Comparison of ENCODE assay signal across 10 cellular contexts in the genomic region with DNA sequence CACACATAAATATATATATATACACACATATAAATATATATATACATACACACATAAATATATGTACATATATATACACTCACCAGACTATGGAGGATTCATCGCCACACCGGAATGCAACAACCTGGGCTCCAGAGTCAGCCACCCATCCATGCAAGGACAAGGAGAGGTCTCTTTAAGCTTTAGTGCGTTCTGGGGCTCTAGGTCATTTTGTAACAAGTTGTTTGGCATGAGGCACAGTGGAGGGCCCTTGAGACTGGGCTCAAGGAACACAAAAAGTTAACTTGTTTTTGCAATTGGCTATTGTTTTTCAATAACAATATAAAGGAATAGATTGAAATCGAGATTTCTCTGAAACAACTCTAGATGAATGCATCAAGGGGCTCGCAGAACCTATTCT. TPM values are rescaled to one million over a fixed set of nuclear protein-coding genes. Genes with fewer than 3 reads are reported as not detected.
"Had no signal": no experiment of that assay in that cellular context is flagged by ENCODE, and none has a peak within 500 bp of the region (broad histone marks: within the 10 kb centered on the region; RNA-seq: fewer than 3 reads in every experiment).

No MANE protein-coding gene starts in this region.

- DNase-seq: IMR-90, KBM-7, KG1 had no signal

- H3K4me3 Mint-ChIP-seq: IgD-negative memory B cell had no signal

- H3K27ac Mint-ChIP-seq: IgD-negative memory B cell had no signal

- ATAC-seq: HepG2, K562 had no signal

- H3K36me3 Mint-ChIP-seq: IgD-negative memory B cell had no signal

- H3K27ac ChIP-seq: HL-60, KMS-11 had no signal

- H3K4me3 ChIP-seq: K562 had no signal

RNA-seq across cellular contexts. Expression of a gene that starts 4.9 kb away (rescaled TPM):
- total RNA-seq: HT-29, HT1080 had no signal

RNA-seq across cellular contexts. Expression of a gene that starts 33.6 kb away (rescaled TPM):
- total RNA-seq: HT-29, HT1080 had no signal
